In the genomic region with DNA sequence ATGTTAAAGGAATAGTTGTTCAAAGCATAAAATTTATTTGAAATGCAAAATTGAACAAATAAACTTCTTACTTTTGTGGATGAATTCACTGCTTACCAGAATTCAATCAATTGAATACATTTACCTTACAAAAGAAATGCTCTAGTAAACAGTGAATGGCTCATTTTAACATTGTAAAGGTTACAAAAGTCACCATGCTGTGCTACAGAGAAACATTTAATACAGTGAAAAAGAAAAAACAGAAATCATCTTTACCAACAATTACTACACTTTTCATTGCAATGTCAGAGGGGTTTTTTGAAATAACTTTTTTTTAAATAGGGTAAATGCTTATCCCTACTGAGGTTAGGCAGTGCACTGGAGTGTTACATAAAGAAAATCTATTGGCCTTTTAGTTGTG, we compare ENCODE assay signal across 23 cellular contexts.
DNase-seq lines count a peak whose midpoint lies in the region; ATAC-seq, FAIRE-seq and TF ChIP-seq lines count a peak whose summit lies in the region.
"Had no signal": no experiment of that assay in that cellular context is flagged by ENCODE, and none has a peak within 500 bp of the region (broad histone marks: within the 10 kb centered on the region; RNA-seq: fewer than 3 reads in every experiment).

No MANE protein-coding gene starts in this region.

- TF ChIP-seq RAD21 in SK-N-SH (IDR thresholded peaks at IDR 0.05; ENCODE audit: low read length) = no peak
- no peak for TF ChIP-seq RAD21 in H1 (IDR thresholded peaks at IDR 0.05 in 1 of 2, conservative IDR thresholded peaks at IDR 0.05 in 1 of 2; ENCODE audit: low read depth in 2 of 2, low read length in 2 of 2)

- H3K36me3 Mint-ChIP-seq in naive thymus-derived CD4-positive, alpha-beta T cell = no peaks in the 10 kb centered on the region
- H3K36me3 Mint-ChIP-seq: CD4-positive, CD25-positive, alpha-beta regulatory T cell; CD8-positive, alpha-beta memory T cell; IgD-negative memory B cell had no signal

- H2AFZ ChIP-seq in SK-N-SH (ENCODE audit: low read depth) = peak overlapping the region; percentile 83; the same call in 1 of the 2 replicates
- no peak overlapping the region for H2AFZ ChIP-seq in H1 (ENCODE audit: low read length)
- H2AFZ ChIP-seq: GM23248 had no signal

- H3K18ac ChIP-seq in H1 (ENCODE audit: extremely low read depth, low read length) = no peak overlapping the region

- no peaks in the 10 kb centered on the region for H3K27me3 ChIP-seq in HUES48 (ENCODE audit: control insufficient read depth, insufficient read depth, low read length)
- no peaks in the 10 kb centered on the region for H3K27me3 ChIP-seq in SK-N-SH (ENCODE audit: insufficient read depth)
- no peaks in the 10 kb centered on the region for H3K27me3 ChIP-seq in H1 (replicated peaks in 1 of 4; ENCODE audit: control insufficient read depth in 3 of 4, extremely low read depth in 1 of 4, insufficient read depth in 3 of 4, low read length in 3 of 4)
- H3K27me3 ChIP-seq in naive thymus-derived CD4-positive, alpha-beta T cell (ENCODE audit: control insufficient read depth in 2 of 2, insufficient read depth in 2 of 2, low read length in 2 of 2) = no peaks in the 10 kb centered on the region
- H3K27me3 ChIP-seq: BE2C had no signal

- no peaks in the 10 kb centered on the region for H3F3A ChIP-seq in SK-N-SH (replicated peaks; ENCODE audit: insufficient read depth)

- peak overlapping the region; percentile 33 for H3K4me3 ChIP-seq in HUES48 (ENCODE audit: low read depth, low read length)
- no peak overlapping the region for H3K4me3 ChIP-seq in SK-N-SH (ENCODE audit: low read depth in 2 of 2, low read length in 1 of 2)
- peak overlapping the region in 1 of 4 experiments; percentile 23; a peak in 1 of 8 replicates for H3K4me3 ChIP-seq in H1 (ENCODE audit: extremely low read depth in 1 of 4, insufficient read depth in 2 of 4, low read depth in 3 of 4, low read length in 4 of 4)
- no peak overlapping the region for H3K4me3 ChIP-seq in naive thymus-derived CD4-positive, alpha-beta T cell (ENCODE audit: low read length)
- H3K4me3 ChIP-seq: GM12878, GM23248 had no signal

- no peaks in the 10 kb centered on the region for H3K23me2 ChIP-seq in H1 (ENCODE audit: low read depth, low read length)

- no peak overlapping the region for H3K14ac ChIP-seq in H1 (ENCODE audit: insufficient read length)

- H3K79me1 ChIP-seq in H1 (ENCODE audit: low read depth, low read length) = no peaks in the 10 kb centered on the region

- DNase-seq in SK-N-SH (no peak), H1 (ENCODE audit: low read depth in 1 of 2, low spot score in 2 of 2) (no peak), A172 (ENCODE audit: low spot score) (no peak)
- no peak for DNase-seq in naive thymus-derived CD4-positive, alpha-beta T cell
- DNase-seq in activated CD4-positive, CD25-positive, alpha-beta regulatory T cell (lab: John Stamatoyannopoulos, UW) = no peak
- DNase-seq: ACHN; BE2C; C1 segment of cervical spinal cord; CD4-positive, CD25-positive, alpha-beta regulatory T cell; CD8-positive, alpha-beta memory T cell; COR-L47; DMS 273 treated with DMSO at 0.1 percent for 48 hours; DMS53; DND-41; GM23248; H7; KBM-7 had no signal

- H3K4me2 ChIP-seq in SK-N-SH (no peak overlapping the region), H1 (ENCODE audit: insufficient read depth in 1 of 2, low read depth in 2 of 2, low read length in 2 of 2) (peak overlapping the region in 1 of 2 experiments; percentile 38; a peak in 1 of 4 replicates)

- FAIRE-seq in H1 (lab: Jason Lieb, UNC) = no peak
- FAIRE-seq: GM12878, GM19239, HepG2 had no signal

- POLR2A ChIA-PET in SK-N-SH (lab: Yijun Ruan, JAX) = no interaction called here
- POLR2A ChIA-PET in H1 (lab: Charles Lee; ENCODE audit: partially characterized antibody) = no interaction called here
- POLR2A ChIA-PET in naive thymus-derived CD4-positive, alpha-beta T cell (lab: Charles Lee) = no interaction called here

- H2BK120ac ChIP-seq in H1 (replicated peaks; ENCODE audit: low read depth, low read length) = no peak overlapping the region

- no peak overlapping the region for H4K8ac ChIP-seq in H1 (ENCODE audit: extremely low read depth, insufficient read depth, low read length)

- no peaks in the 10 kb centered on the region for H4K20me1 ChIP-seq in SK-N-SH (ENCODE audit: insufficient read depth)
- no peaks in the 10 kb centered on the region for H4K20me1 ChIP-seq in H1 (replicated peaks in 1 of 2; ENCODE audit: control insufficient read depth in 1 of 2, insufficient read depth in 2 of 2, low read length in 2 of 2)

- H3K36me3 ChIP-seq in HUES48 (ENCODE audit: control insufficient read depth, insufficient read depth, low read length) = no peaks in the 10 kb centered on the region
- no peaks in the 10 kb centered on the region for H3K36me3 ChIP-seq in SK-N-SH (replicated peaks in 1 of 2; ENCODE audit: control insufficient read depth in 1 of 2, insufficient read depth in 2 of 2, low read length in 1 of 2)
- H3K36me3 ChIP-seq in H1 (ENCODE audit: control insufficient read depth in 2 of 4, insufficient read depth in 4 of 4, low read length in 3 of 4) = no peaks in the 10 kb centered on the region; a peak in 1 of 8 replicates
- H3K36me3 ChIP-seq in naive thymus-derived CD4-positive, alpha-beta T cell (ENCODE audit: control insufficient read depth in 2 of 3, insufficient read depth in 3 of 3, low read length in 3 of 3) = no peaks in the 10 kb centered on the region
- H3K36me3 ChIP-seq: BE2C had no signal

- intact Hi-C loops in naive thymus-derived CD4-positive, alpha-beta T cell (cut with micrococcal nuclease) = no loop called here

- H2BK15ac ChIP-seq in H1 (ENCODE audit: low read length) = no peak overlapping the region

- CTCF ChIA-PET in SK-N-SH (lab: Yijun Ruan, JAX) (no interaction called here), H1 (lab: Charles Lee; ENCODE audit: partially characterized antibody) (no interaction called here)
- CTCF ChIA-PET in naive thymus-derived CD4-positive, alpha-beta T cell (lab: Charles Lee) = no interaction called here

- H3K9me3 ChIP-seq in HUES48 (ENCODE audit: control insufficient read depth, insufficient read depth, low read length) (no peaks in the 10 kb centered on the region), SK-N-SH (no peaks in the 10 kb centered on the region), H1 (ENCODE audit: insufficient read depth in 2 of 2, low read depth in 1 of 2, low read length in 1 of 2) (0 out of 4 replicates have a peak, but pooled peaks cover 0 to 2% of the 10 kb centered on the region in 2 experiments)
- no peaks in the 10 kb centered on the region for H3K9me3 ChIP-seq in naive thymus-derived CD4-positive, alpha-beta T cell (ENCODE audit: control insufficient read depth in 2 of 3, low read length in 3 of 3)
- H3K9me3 ChIP-seq: BE2C had no signal

- no peaks in the 10 kb centered on the region for H3K27me3 Mint-ChIP-seq in naive thymus-derived CD4-positive, alpha-beta T cell
- H3K27me3 Mint-ChIP-seq: CD4-positive, CD25-positive, alpha-beta regulatory T cell; CD8-positive, alpha-beta memory T cell; IgD-negative memory B cell had no signal

- H4K5ac ChIP-seq in H1 (ENCODE audit: insufficient read length, low read depth, low read length) = no peak overlapping the region

- no peak overlapping the region for H2BK20ac ChIP-seq in H1 (ENCODE audit: low read length)

- no peak overlapping the region for H2AK5ac ChIP-seq in H1 (ENCODE audit: low read depth, low read length)

- peak overlapping the region; percentile 84 for H3K27ac ChIP-seq in HUES48 (ENCODE audit: low read depth, low read length)
- H3K27ac ChIP-seq in SK-N-SH (ENCODE audit: low read depth in 2 of 2, low read length in 1 of 2) = peak overlapping the region in 1 of 2 experiments; percentile 45; a peak in 1 of 4 replicates
- no peak overlapping the region for H3K27ac ChIP-seq in H1 (ENCODE audit: low read depth, low read length)
- H3K27ac ChIP-seq in naive thymus-derived CD4-positive, alpha-beta T cell (ENCODE audit: low read depth, low read length) = no peak overlapping the region
- H3K27ac ChIP-seq: GM23248 had no signal

- H3K9me3 Mint-ChIP-seq in naive thymus-derived CD4-positive, alpha-beta T cell = peaks cover 0 to 11% (median 3%) of the 10 kb centered on the region in 11 donors

- H3K4me1 Mint-ChIP-seq in naive thymus-derived CD4-positive, alpha-beta T cell = no peaks in the 10 kb centered on the region
- H3K4me1 Mint-ChIP-seq: CD4-positive, CD25-positive, alpha-beta regulatory T cell; CD8-positive, alpha-beta memory T cell; IgD-negative memory B cell had no signal

- no peak overlapping the region for H3K9ac ChIP-seq in HUES48 (ENCODE audit: low read depth, low read length)
- H3K9ac ChIP-seq in SK-N-SH = no peak overlapping the region
- no peak overlapping the region for H3K9ac ChIP-seq in H1 (replicated peaks in 1 of 4; ENCODE audit: extremely low read depth in 1 of 4, low read depth in 3 of 4, low read length in 3 of 4)
- H3K9ac ChIP-seq: GM23248 had no signal

- TF ChIP-seq POLR2A in H1 (IDR thresholded peaks at IDR 0.05; ENCODE audit: control extremely low read depth in 1 of 2, low read depth in 2 of 2, low read length in 2 of 2) = no peak

- H3K4me1 ChIP-seq in HUES48 (ENCODE audit: control insufficient read depth, insufficient read depth, low read length) (peaks cover 34% of the 10 kb centered on the region), SK-N-SH (ENCODE audit: control insufficient read depth in 1 of 2, insufficient read depth in 2 of 2, low read depth in 1 of 2, low read length in 1 of 2) (peaks cover 0 to 10% of the 10 kb centered on the region in 2 experiments; a peak in 2 of 4 replicates), H1 (replicated peaks in 1 of 4; ENCODE audit: control insufficient read depth in 3 of 4, insufficient read depth in 4 of 4, low read length in 3 of 4) (peaks cover 0 to 4% (median 3%) of the 10 kb centered on the region in 4 experiments; a peak in 3 of 7 replicates)
- H3K4me1 ChIP-seq in naive thymus-derived CD4-positive, alpha-beta T cell (ENCODE audit: control insufficient read depth in 2 of 2, insufficient read depth in 2 of 2, low read length in 2 of 2) = no peaks in the 10 kb centered on the region

- no peaks in the 10 kb centered on the region for H3K79me2 ChIP-seq in SK-N-SH (ENCODE audit: insufficient read depth)
- no peaks in the 10 kb centered on the region for H3K79me2 ChIP-seq in H1 (ENCODE audit: control insufficient read depth in 1 of 2, insufficient read depth in 2 of 2, low read length in 2 of 2)

- ATAC-seq in naive thymus-derived CD4-positive, alpha-beta T cell = no peak
- no peak for ATAC-seq in HG03045 (IDR thresholded peaks at IDR 0.05; ENCODE audit: unreplicated experiment)
- ATAC-seq: GM12878, HepG2 had no signal

- no peak overlapping the region for H2BK12ac ChIP-seq in H1 (ENCODE audit: low read depth, low read length)

- no peaks in the 10 kb centered on the region for H3K9me2 ChIP-seq in SK-N-SH

- H4K91ac ChIP-seq in H1 (replicated peaks; ENCODE audit: insufficient read length, low read length) = no peak overlapping the region

- no peak overlapping the region for H3K27ac Mint-ChIP-seq in naive thymus-derived CD4-positive, alpha-beta T cell
- H3K27ac Mint-ChIP-seq: CD4-positive, CD25-positive, alpha-beta regulatory T cell; CD8-positive, alpha-beta memory T cell; IgD-negative memory B cell had no signal

- no peak overlapping the region for H3K4ac ChIP-seq in H1 (replicated peaks; ENCODE audit: insufficient read length, low read depth, low read length)

- H3K4me3 Mint-ChIP-seq in naive thymus-derived CD4-positive, alpha-beta T cell = no peak overlapping the region
- H3K4me3 Mint-ChIP-seq: CD4-positive, CD25-positive, alpha-beta regulatory T cell; CD8-positive, alpha-beta memory T cell; IgD-negative memory B cell had no signal

- TF ChIP-seq CTCF in SK-N-SH (IDR thresholded peaks at IDR 0.05) (no peak), H1 (IDR thresholded peaks at IDR 0.05; ENCODE audit: control extremely low read depth in 1 of 3, insufficient read depth in 1 of 3, low read depth in 1 of 3, low read length in 3 of 3) (no peak)

- no peak overlapping the region for H2BK5ac ChIP-seq in H1 (ENCODE audit: low read depth, low read length)

- TF ChIP-seq EP300 in SK-N-SH (IDR thresholded peaks at IDR 0.05; ENCODE audit: borderline replicate concordance in 1 of 2, low read depth in 1 of 2, low read length in 1 of 2) (no peak), H1 (IDR thresholded peaks at IDR 0.05; ENCODE audit: borderline replicate concordance in 1 of 2, low read depth in 2 of 2, low read length in 2 of 2) (no peak)

- H3K56ac ChIP-seq in H1 (replicated peaks; ENCODE audit: insufficient read length, low read depth, low read length) = no peak overlapping the region

- H3K23ac ChIP-seq in H1 (ENCODE audit: insufficient read length) = no peak overlapping the region
